In genomic region chr20:8774412-8774811, GRCh38 we compare ENCODE assay signal across 25 cellular contexts.
"Had no signal": no experiment of that assay in that cellular context is flagged by ENCODE, and none has a peak within 500 bp of the region (broad histone marks: within the 10 kb centered on the region; RNA-seq: fewer than 3 reads in every experiment).

No MANE protein-coding gene starts in this region.

- H3K9me3 ChIP-seq: gastroesophageal sphincter, heart left ventricle, testis, transverse colon had no signal

- H3K27me3 Mint-ChIP-seq: activated CD4-positive, alpha-beta memory T cell treated with anti-CD3 and anti-CD28 coated beads, Interleukin-2, amount 10 ng/mL, durations not matched to agents 7 days and 5 days; activated CD4-positive, alpha-beta T cell treated with anti-CD3 and anti-CD28 coated beads, Interleukin-2, amount 10 ng/mL, durations not matched to agents 7 days and 5 days; activated T-cell treated with anti-CD3 and anti-CD28 coated beads, Interleukin-2, amount 50 U/mL, for 24 hours; naive thymus-derived CD8-positive, alpha-beta T cell; T-helper 17 cell had no signal

- ATAC-seq: gastroesophageal sphincter; heart left ventricle; naive thymus-derived CD8-positive, alpha-beta T cell; right cardiac atrium; stimulated activated naive CD8-positive, alpha-beta T cell treated with anti-CD3 and anti-CD28 coated beads, Interleukin-15, Interleukin-2, amounts not matched to agents 100 U/mL and 50 U/mL, for 24 hours; T-helper 17 cell had no signal

- H2AFZ ChIP-seq: parathyroid adenoma had no signal

- H3K9me3 Mint-ChIP-seq: activated CD4-positive, alpha-beta memory T cell treated with anti-CD3 and anti-CD28 coated beads, Interleukin-2, amount 10 ng/mL, durations not matched to agents 7 days and 5 days; activated CD4-positive, alpha-beta T cell treated with anti-CD3 and anti-CD28 coated beads, Interleukin-2, amount 10 ng/mL, durations not matched to agents 7 days and 5 days; activated T-cell treated with anti-CD3 and anti-CD28 coated beads, Interleukin-2, amount 50 U/mL, for 24 hours; immature natural killer cell had no signal

- H3K4me1 ChIP-seq: gastroesophageal sphincter, heart left ventricle, parathyroid adenoma, testis had no signal

- H3K4me3 Mint-ChIP-seq: activated CD4-positive, alpha-beta memory T cell treated with anti-CD3 and anti-CD28 coated beads, Interleukin-2, amount 10 ng/mL, durations not matched to agents 7 days and 5 days; activated CD4-positive, alpha-beta T cell treated with anti-CD3 and anti-CD28 coated beads, Interleukin-2, amount 10 ng/mL, durations not matched to agents 7 days and 5 days; activated T-cell treated with anti-CD3 and anti-CD28 coated beads, Interleukin-2, amount 50 U/mL, for 24 hours; immature natural killer cell; naive thymus-derived CD8-positive, alpha-beta T cell; neural crest cell; T-helper 17 cell had no signal

- H3K27me3 ChIP-seq: gastroesophageal sphincter, heart left ventricle, testis, transverse colon had no signal

- H3K36me3 ChIP-seq: transverse colon had no signal

- H3K27ac Mint-ChIP-seq: activated CD4-positive, alpha-beta memory T cell treated with anti-CD3 and anti-CD28 coated beads, Interleukin-2, amount 10 ng/mL, durations not matched to agents 7 days and 5 days; activated CD4-positive, alpha-beta T cell treated with anti-CD3 and anti-CD28 coated beads, Interleukin-2, amount 10 ng/mL, durations not matched to agents 7 days and 5 days; activated T-cell treated with anti-CD3 and anti-CD28 coated beads, Interleukin-2, amount 50 U/mL, for 24 hours; immature natural killer cell; naive thymus-derived CD8-positive, alpha-beta T cell; T-helper 17 cell had no signal

- H3K79me2 ChIP-seq: parathyroid adenoma had no signal

- H3K4me3 ChIP-seq: gastroesophageal sphincter, heart left ventricle, skin epidermis, testis, transverse colon had no signal

- H3K27ac ChIP-seq: gastroesophageal sphincter, heart left ventricle, parathyroid adenoma, skin epidermis, testis had no signal

- H3K4me1 Mint-ChIP-seq: activated CD4-positive, alpha-beta memory T cell treated with anti-CD3 and anti-CD28 coated beads, Interleukin-2, amount 10 ng/mL, durations not matched to agents 7 days and 5 days; activated CD4-positive, alpha-beta T cell treated with anti-CD3 and anti-CD28 coated beads, Interleukin-2, amount 10 ng/mL, durations not matched to agents 7 days and 5 days; immature natural killer cell; neural crest cell; T-helper 17 cell had no signal

- DNase-seq: activated CD4-positive, alpha-beta memory T cell treated with anti-CD3 and anti-CD28 coated beads, Interleukin-2, amount 10 ng/mL, durations not matched to agents 7 days and 5 days; activated CD4-positive, alpha-beta T cell treated with anti-CD3 and anti-CD28 coated beads, Interleukin-2, amount 10 ng/mL, durations not matched to agents 7 days and 5 days; activated CD4-positive, CD25-positive, alpha-beta regulatory T cell treated with anti-CD3 and anti-CD28 coated beads, Interleukin-2, amount 50 U/mL, for 72 hours; activated CD8-positive, alpha-beta memory T cell treated with anti-CD3 and anti-CD28 coated beads, Interleukin-2, amount 50 U/mL, for 48 hours; activated gamma-delta T cell treated with Interleukin-2 at 50 U/mL for 16 hours; activated naive CD4-positive, alpha-beta T cell treated with anti-CD3 and anti-CD28 coated beads, Interleukin-2, amount 50 U/mL, for 16 hours; activated T-cell treated with anti-CD3 and anti-CD28 coated beads, Interleukin-2, amount 50 U/mL, for 24 hours; effector CD8-positive, alpha-beta T cell; heart left ventricle; hypothalamus; immature natural killer cell; midbrain; naive thymus-derived CD8-positive, alpha-beta T cell; occipital lobe; right cardiac atrium; stimulated activated CD4-positive, alpha-beta T cell treated with anti-CD3 and anti-CD28 coated beads, Interleukin-12 subunit alpha, Interleukin-12 subunit beta, amount 100 ng/mL, for 4 hours; stimulated activated CD4-positive, alpha-beta T cell treated with anti-CD3 and anti-CD28 coated beads, Interleukin-4, amount 100 ng/mL, for 1 hour; stimulated activated naive CD8-positive, alpha-beta T cell treated with anti-CD3 and anti-CD28 coated beads, Interleukin-15, Interleukin-2, amounts not matched to agents 100 U/mL and 50 U/mL, for 24 hours; T-helper 17 cell; testis; transverse colon had no signal

- H3K9ac ChIP-seq: parathyroid adenoma had no signal
